In the genomic region with DNA sequence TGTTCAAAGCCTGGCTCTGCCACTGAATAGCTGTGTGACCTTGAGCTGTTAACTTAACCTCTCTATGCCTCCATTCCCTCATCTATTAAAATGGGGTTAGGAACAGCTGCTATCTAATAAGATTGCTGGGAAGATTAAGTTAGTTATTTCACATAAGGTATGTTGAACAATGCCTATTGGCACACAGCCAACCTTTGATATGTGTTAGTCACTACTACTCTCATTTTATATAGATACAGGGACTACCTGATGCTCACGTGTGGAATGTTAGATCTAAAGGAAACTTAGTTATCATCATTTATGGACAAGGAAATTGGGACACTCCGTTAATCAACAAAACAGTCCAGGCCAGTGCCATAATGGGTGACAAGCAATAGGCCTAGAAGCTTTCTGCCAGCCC, we compare ENCODE assay signal across 1 cellular context.
TF ChIP-seq lines count a peak whose summit lies in the region.

No MANE protein-coding gene starts in this region.

TF ChIP-seq in K562, 482 proteins besides CTCF, POLR2A, EP300 and RAD21 (continued from another document):
- TF ChIP-seq NFIC (IDR thresholded peaks at IDR 0.05) (peak; percentile 79), PHF21A (IDR thresholded peaks at IDR 0.05; ENCODE audit: borderline replicate concordance, low read depth) (no peak), ZNF436 (CRISPR knock-in tag; IDR thresholded peaks at IDR 0.05) (no peak), SMAD1 (IDR thresholded peaks at IDR 0.05; ENCODE audit: low read depth, low read length, partially characterized antibody) (no peak)
